In genomic region chrX:138917781-138918180, GRCh38 we compare ENCODE assay signal across 20 cellular contexts.
DNase-seq lines count a peak whose midpoint lies in the region; TF ChIP-seq lines count a peak whose summit lies in the region.
"Had no signal": no experiment of that assay in that cellular context is flagged by ENCODE, and none has a peak within 500 bp of the region (broad histone marks: within the 10 kb centered on the region; RNA-seq: fewer than 3 reads in every experiment).

No MANE protein-coding gene starts in this region.

- TF ChIP-seq CTCF in AG10803 (conservative IDR thresholded peaks at IDR 0.05; ENCODE audit: low read length) (no peak), epithelial cell of esophagus (IDR thresholded peaks at IDR 0.05; ENCODE audit: insufficient read depth, low read depth, low read length, missing control alignments) (no peak), esophagus squamous epithelium (IDR thresholded peaks at IDR 0.05) (no peak), testis (IDR thresholded peaks at IDR 0.05) (no peak)

- H3K4me1 ChIP-seq in esophagus squamous epithelium (no peaks in the 10 kb centered on the region), testis (no peaks in the 10 kb centered on the region)

- TF ChIP-seq POLR2A in esophagus squamous epithelium (IDR thresholded peaks at IDR 0.05), result no peak
- no peak for TF ChIP-seq POLR2A in testis (IDR thresholded peaks at IDR 0.05)

- no peak overlapping the region for H3K27ac ChIP-seq in esophagus squamous epithelium
- no peak overlapping the region for H3K27ac ChIP-seq in testis
- H3K27ac ChIP-seq: epithelial cell of prostate, KMS-11 had no signal

- DNase-seq in AG10803 (ENCODE audit: low read depth) (peak; percentile 93), LHCN-M2 (ENCODE audit: low read depth) (peak; percentile 73), epithelial cell of esophagus (ENCODE audit: low read depth) (peak; percentile 51), non-pigmented ciliary epithelial cell (ENCODE audit: low read depth) (peak; percentile 35), esophagus squamous epithelium (lab: John Stamatoyannopoulos, UW) (no peak), SW 1271 (lab: John Stamatoyannopoulos, UW) (no peak), testis (no peak), NCI-H1417 (lab: John Stamatoyannopoulos, UW) (no peak)
- DNase-seq: activated naive CD4-positive, alpha-beta T cell treated with anti-CD3 and anti-CD28 coated beads for 36 hours; activated T-cell treated with anti-CD3 and anti-CD28 coated beads, Interleukin-2, amount 50 U/mL, for 1 hour; aorta; COR-L47; dermis blood vessel endothelial cell; mesendoderm; NCI-H1105 treated with DMSO at 0.1 percent for 48 hours; NCI-H2171 treated with DMSO at 0.1 percent for 48 hours; retina; T-cell had no signal

- H3K36me3 ChIP-seq in esophagus squamous epithelium (no peaks in the 10 kb centered on the region), testis (ENCODE audit: low read depth, missing control alignments) (no peaks in the 10 kb centered on the region)

- intact Hi-C loops in esophagus squamous epithelium (cut with DNase I), result no loop called here
- intact Hi-C loops in testis (cut with DNase I; ENCODE audit: low total_unique reads), result no loop called here

- H3K27me3 ChIP-seq in esophagus squamous epithelium, result no peaks in the 10 kb centered on the region
- H3K27me3 ChIP-seq in testis, result no peaks in the 10 kb centered on the region

- H3K9me3 ChIP-seq in esophagus squamous epithelium (no peaks in the 10 kb centered on the region), testis (no peaks in the 10 kb centered on the region)

- 0 to 31% methylated on average over 2 of the region's 2 CpGs for WGBS in esophagus squamous epithelium, 2 donors
- WGBS in testis, 2 donors, result 58 to 59% methylated on average over 2 of the region's 2 CpGs

- H3K4me3 ChIP-seq in AG10803 (ENCODE audit: low read length) (no peak overlapping the region), epithelial cell of esophagus (ENCODE audit: low read length) (no peak overlapping the region), esophagus squamous epithelium (no peak overlapping the region), testis (no peak overlapping the region)

Comparison
In these comparisons a context has a peak if more than half of its experiments do, and no peak if none do; other contexts are left out.
1. DNase-seq: peak in AG10803 (single experiment), LHCN-M2 (single experiment), epithelial cell of esophagus (single experiment) and non-pigmented ciliary epithelial cell (single experiment); none in esophagus squamous epithelium (single experiment), SW 1271 (0 of 2), testis (single experiment) and NCI-H1417 (0 of 3).